Comparison of ENCODE assay signal across 8 cellular contexts in the genomic region with DNA sequence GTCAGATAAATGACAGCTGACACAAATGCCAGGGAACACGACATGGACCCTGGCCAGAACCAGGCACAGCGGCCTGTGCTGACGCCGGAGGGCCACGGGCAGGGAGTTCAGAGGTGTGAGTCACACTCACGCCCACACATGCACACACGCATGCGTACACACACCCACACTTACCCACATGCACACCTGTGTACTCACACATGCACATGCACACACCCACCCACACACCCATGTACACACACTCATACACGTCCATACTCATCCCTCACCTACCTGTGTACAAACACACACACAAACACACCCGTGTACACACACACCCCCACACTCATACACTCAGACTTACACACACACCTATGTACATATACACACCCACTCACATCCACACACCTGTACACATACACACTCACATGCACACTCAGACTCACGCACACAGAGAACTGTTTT. TPM values are rescaled to one million over a fixed set of nuclear protein-coding genes. Genes with fewer than 3 reads are reported as not detected.
A peak's percentile ranks its signal among the peaks of the same experiment; 100 is the strongest.
DNase-seq lines count a peak whose midpoint lies in the region; ATAC-seq and TF ChIP-seq lines count a peak whose summit lies in the region.

No MANE protein-coding gene starts in this region.

- H3K9me3 Mint-ChIP-seq in activated T-cell treated with anti-CD3 and anti-CD28 coated beads, Interleukin-2, amount 50 U/mL, for 24 hours: no peaks in the 10 kb centered on the region

- H3K9ac ChIP-seq in skeletal muscle satellite cell (ENCODE audit: low read depth, low read length): peak overlapping the region; percentile 62

- DNase-seq in Daoy (ENCODE audit: low read depth) (peak; percentile 73), fibroblast of pulmonary artery (ENCODE audit: low read depth) (peak; percentile 59), NCI-H1417 treated with DMSO at 0.1 percent for 48 hours (lab: John Stamatoyannopoulos, UW) (no peak)
- DNase-seq in activated T-cell treated with anti-CD3 and anti-CD28 coated beads, Interleukin-2, amount 50 U/mL, for 24 hours: peak; percentile 49

- H3K36me3 Mint-ChIP-seq in activated T-cell treated with anti-CD3 and anti-CD28 coated beads, Interleukin-2, amount 50 U/mL, for 24 hours (ENCODE audit: low read depth): peaks cover 29% of the 10 kb centered on the region

- H3K27me3 ChIP-seq in skeletal muscle satellite cell (ENCODE audit: control insufficient read depth, insufficient read depth, low read length): no peaks in the 10 kb centered on the region

- H3K36me3 ChIP-seq in skeletal muscle satellite cell (ENCODE audit: insufficient read depth, low read length): peaks cover 11% of the 10 kb centered on the region

- peak overlapping the region; percentile 70 for H3K4me2 ChIP-seq in skeletal muscle satellite cell (ENCODE audit: low read length)

- ATAC-seq in HG02759 (IDR thresholded peaks at IDR 0.05; ENCODE audit: unreplicated experiment): no peak
- ATAC-seq in HG02970 (IDR thresholded peaks at IDR 0.05; ENCODE audit: low FRiP score, unreplicated experiment): no peak
- ATAC-seq in HG03457 (IDR thresholded peaks at IDR 0.05; ENCODE audit: unreplicated experiment): no peak

- H3K4me3 ChIP-seq in fibroblast of pulmonary artery (replicated peaks; ENCODE audit: low read depth, low read length) (no peak overlapping the region), skeletal muscle satellite cell (ENCODE audit: low read length) (peak overlapping the region; percentile 31)

- peaks cover 69% of the 10 kb centered on the region for H3K4me1 ChIP-seq in skeletal muscle satellite cell (ENCODE audit: control insufficient read depth, insufficient read depth, low read length)

- H3K9me3 ChIP-seq in skeletal muscle satellite cell (replicated peaks; ENCODE audit: low read length): no peaks in the 10 kb centered on the region

- no peaks in the 10 kb centered on the region for H3K27me3 Mint-ChIP-seq in activated T-cell treated with anti-CD3 and anti-CD28 coated beads, Interleukin-2, amount 50 U/mL, for 24 hours

- TF ChIP-seq CTCF in fibroblast of pulmonary artery (IDR thresholded peaks at IDR 0.05; ENCODE audit: low read length, missing control alignments): no peak

- H3K4me1 Mint-ChIP-seq in activated T-cell treated with anti-CD3 and anti-CD28 coated beads, Interleukin-2, amount 50 U/mL, for 24 hours (ENCODE audit: low read depth): peaks cover 70% of the 10 kb centered on the region

- H3K27ac Mint-ChIP-seq in activated T-cell treated with anti-CD3 and anti-CD28 coated beads, Interleukin-2, amount 50 U/mL, for 24 hours: peak overlapping the region; percentile 82

- H3K4me3 Mint-ChIP-seq in activated T-cell treated with anti-CD3 and anti-CD28 coated beads, Interleukin-2, amount 50 U/mL, for 24 hours: no peak overlapping the region

RNA-seq across cellular contexts. Expression of a gene that starts 40.4 kb away (rescaled TPM):
- 8.0 and 15.4 TPM in 2 replicates for total RNA-seq in Daoy (2014; rRNA removed; shearing (Covaris generic))
- total RNA-seq in skeletal muscle satellite cell (2012; rRNA removed): 10.9 and 12.2 TPM in 2 replicates
